ENCODE assay signal across 8 cellular contexts in the genomic region with DNA sequence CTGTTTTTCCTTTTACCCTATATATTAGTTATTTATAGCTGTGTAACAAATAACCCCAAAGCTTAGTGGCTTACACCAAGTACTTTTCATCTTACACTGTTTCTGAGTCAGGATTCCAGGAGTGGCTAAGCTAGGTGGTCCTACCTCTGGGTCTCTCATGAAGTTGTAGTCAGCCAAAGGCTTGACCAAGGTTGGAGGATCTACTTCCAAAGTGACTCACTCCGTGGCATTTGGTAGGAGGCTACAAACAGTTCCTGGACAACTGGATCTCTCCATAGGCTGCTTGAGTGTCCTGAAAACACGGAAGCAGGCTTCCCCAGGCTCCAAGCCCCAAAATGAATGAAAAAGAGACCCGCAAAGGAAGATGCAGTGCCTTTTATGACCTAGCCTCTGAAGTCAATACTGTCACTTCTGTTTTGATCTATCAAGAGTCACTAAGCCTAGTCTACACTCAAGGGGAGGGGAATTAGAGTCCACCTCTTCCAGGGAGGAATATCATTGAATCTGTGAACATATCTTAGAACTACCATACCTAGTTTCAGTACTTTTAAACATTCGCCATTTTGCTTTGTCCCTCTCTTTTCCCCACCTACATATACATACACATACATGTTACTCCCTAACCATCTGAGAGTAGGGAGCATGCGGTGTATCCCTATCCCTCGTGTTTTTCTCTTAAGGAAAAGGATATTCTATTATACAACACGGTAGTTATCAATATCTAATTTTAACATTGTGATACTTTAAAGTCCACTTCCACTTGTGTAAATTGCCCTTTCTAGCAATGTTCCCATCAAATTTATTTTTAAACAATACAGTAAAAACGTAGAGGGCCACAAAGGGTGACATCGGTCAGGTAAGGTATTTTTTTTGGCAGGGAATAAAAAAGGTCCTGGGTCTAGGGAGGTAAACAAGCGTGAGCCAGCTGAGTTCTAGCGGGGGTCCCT.
DNase-seq lines count a peak whose midpoint lies in the region; ATAC-seq and TF ChIP-seq lines count a peak whose summit lies in the region.

No MANE protein-coding gene starts in this region.

- H3K9me3 Mint-ChIP-seq in central memory CD8-positive, alpha-beta T cell = no peaks in the 10 kb centered on the region
- no peaks in the 10 kb centered on the region for H3K9me3 Mint-ChIP-seq in type B pancreatic cell

- DNase-seq in NT2/D1 (ENCODE audit: low read depth, low spot score) = no peak
- no peak for DNase-seq in central memory CD8-positive, alpha-beta T cell (ENCODE audit: low spot score in 2 of 2)
- no peak for DNase-seq in lower lobe of right lung
- no peak for DNase-seq in type B pancreatic cell (ENCODE audit: extremely low spot score, unreplicated experiment)
- no peak for DNase-seq in stimulated activated naive CD4-positive, alpha-beta T cell treated with Interleukin-2 at 50 U/mL for 16 hours (lab: John Stamatoyannopoulos, UW)

- H3K9me3 ChIP-seq in BLaER1 (no peaks in the 10 kb centered on the region), NT2/D1 (ENCODE audit: insufficient read depth, low read length) (no peaks in the 10 kb centered on the region), lower lobe of right lung (no peaks in the 10 kb centered on the region)

- no peaks in the 10 kb centered on the region for H3K27me3 Mint-ChIP-seq in central memory CD8-positive, alpha-beta T cell
- H3K27me3 Mint-ChIP-seq in type B pancreatic cell = no peaks in the 10 kb centered on the region

- no peaks in the 10 kb centered on the region for H3K36me3 ChIP-seq in BLaER1
- H3K36me3 ChIP-seq in NT2/D1 (ENCODE audit: insufficient read depth, insufficient read length, low read length) = peaks cover 5% of the 10 kb centered on the region
- H3K36me3 ChIP-seq in lower lobe of right lung = no peaks in the 10 kb centered on the region

- ATAC-seq in GM21381 (IDR thresholded peaks at IDR 0.05; ENCODE audit: unreplicated experiment) (peak; percentile 6), lower lobe of right lung (peak in 1 of 2 donors; percentile 14), GM18519 (IDR thresholded peaks at IDR 0.05; ENCODE audit: low FRiP score, unreplicated experiment) (no peak)
- no peak for ATAC-seq in central memory CD8-positive, alpha-beta T cell (replicated peaks; ENCODE audit: extremely low read depth, poor library complexity, severe bottlenecking)

- H3K27ac Mint-ChIP-seq in central memory CD8-positive, alpha-beta T cell (ENCODE audit: low read depth) = peak overlapping the region; percentile 99
- H3K27ac Mint-ChIP-seq in type B pancreatic cell = peak overlapping the region; percentile 99

- H3K36me3 Mint-ChIP-seq in central memory CD8-positive, alpha-beta T cell (ENCODE audit: insufficient read depth) = peaks cover 22% of the 10 kb centered on the region
- H3K36me3 Mint-ChIP-seq in type B pancreatic cell = no peaks in the 10 kb centered on the region

- H3K4me1 Mint-ChIP-seq in central memory CD8-positive, alpha-beta T cell = peaks cover 23% of the 10 kb centered on the region
- H3K4me1 Mint-ChIP-seq in type B pancreatic cell (ENCODE audit: unreplicated experiment) = peaks cover 32% of the 10 kb centered on the region

- H3K27ac ChIP-seq in BLaER1 (peak overlapping the region; percentile 98), lower lobe of right lung (peak overlapping the region; percentile 97)

- peak overlapping the region; percentile 93 for H3K4me2 ChIP-seq in BLaER1

- H3K4me3 Mint-ChIP-seq in central memory CD8-positive, alpha-beta T cell = peak overlapping the region; percentile 97
- peak overlapping the region; percentile 99 for H3K4me3 Mint-ChIP-seq in type B pancreatic cell

- TF ChIP-seq CTCF in lower lobe of right lung (IDR thresholded peaks at IDR 0.05) = no peak
- no peak for TF ChIP-seq CTCF in type B pancreatic cell (conservative IDR thresholded peaks at IDR 0.05)

- peaks cover 34% of the 10 kb centered on the region for H4K20me1 ChIP-seq in BLaER1

- H3K9ac ChIP-seq in BLaER1 = peak overlapping the region; percentile 98
- H3K9ac ChIP-seq in NT2/D1 (ENCODE audit: insufficient read length, low read depth) = peak overlapping the region; percentile 97

- intact Hi-C loops in lower lobe of right lung (cut with DNase I) = no loop called here

- H3K4me3 ChIP-seq in BLaER1 = peak overlapping the region; percentile 97
- peak overlapping the region; percentile 87 for H3K4me3 ChIP-seq in NT2/D1 (ENCODE audit: insufficient read length, low read depth)
- peak overlapping the region; percentile 86 for H3K4me3 ChIP-seq in lower lobe of right lung

- H3K27me3 ChIP-seq in BLaER1 = no peaks in the 10 kb centered on the region
- H3K27me3 ChIP-seq in NT2/D1 (ENCODE audit: insufficient read depth, insufficient read length) = no peaks in the 10 kb centered on the region
- H3K27me3 ChIP-seq in lower lobe of right lung (ENCODE audit: low read depth) = no peaks in the 10 kb centered on the region

- H3K4me1 ChIP-seq in BLaER1 (peaks cover 39% of the 10 kb centered on the region), NT2/D1 (ENCODE audit: insufficient read depth, insufficient read length) (no peaks in the 10 kb centered on the region), lower lobe of right lung (peaks cover 37% of the 10 kb centered on the region)
